In the genomic region with DNA sequence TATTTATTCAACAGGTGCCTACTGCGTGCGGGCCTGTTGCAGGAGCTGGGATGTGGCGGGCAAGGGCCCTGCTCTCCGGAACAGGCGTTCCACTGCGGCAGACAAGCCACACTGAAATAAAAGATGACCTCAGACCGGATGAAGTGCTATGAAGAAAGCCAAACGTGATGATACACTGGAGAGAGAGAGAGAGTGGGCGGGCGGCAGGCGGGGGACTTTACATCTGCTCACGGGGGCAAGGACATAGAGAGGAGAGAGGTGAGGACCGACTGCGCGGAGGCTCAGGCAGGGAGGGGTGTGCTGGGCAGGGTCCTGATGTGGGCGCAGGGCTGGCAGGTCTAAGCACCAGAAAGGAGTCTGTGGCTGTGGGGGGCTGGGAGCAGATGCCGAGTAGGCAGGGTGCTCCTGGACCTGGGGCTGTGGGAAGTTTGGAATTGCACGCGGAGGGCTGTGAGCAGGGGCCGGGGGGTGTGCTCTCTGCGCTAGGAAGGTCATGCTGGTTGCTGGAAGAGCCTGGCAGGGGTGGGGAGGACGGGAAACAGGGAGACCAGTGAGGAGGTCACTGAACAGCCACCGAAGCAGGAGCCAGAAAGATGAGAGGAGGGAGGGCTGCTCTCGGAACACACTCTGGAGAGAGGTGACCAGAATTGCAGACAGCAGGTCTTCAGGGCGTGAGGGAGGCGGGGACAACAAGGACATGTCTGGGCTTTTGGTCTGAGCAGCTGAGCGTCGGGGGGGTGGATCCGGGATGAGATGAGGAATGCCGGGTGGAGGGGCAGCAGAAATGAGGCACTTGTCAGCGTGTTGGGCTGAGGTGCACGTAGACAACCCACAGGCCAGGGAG, we compare ENCODE assay signal across 8 cellular contexts. TPM values are rescaled to one million over a fixed set of nuclear protein-coding genes. Genes with fewer than 3 reads are reported as not detected.
DNase-seq lines count a peak whose midpoint lies in the region; ATAC-seq, FAIRE-seq and TF ChIP-seq lines count a peak whose summit lies in the region.

No MANE protein-coding gene starts in this region.

- no peaks in the 10 kb centered on the region for H3K9me3 ChIP-seq in osteoblast (ENCODE audit: low read depth, low read length)

- H2AFZ ChIP-seq in osteoblast (ENCODE audit: low read length): peak overlapping the region; percentile 66

- no peak for ATAC-seq in HG02973 (IDR thresholded peaks at IDR 0.05; ENCODE audit: unreplicated experiment)

- peaks cover 45% of the 10 kb centered on the region for H3K4me1 ChIP-seq in osteoblast (ENCODE audit: insufficient read depth, low read length)

- H3K4me2 ChIP-seq in osteoblast (ENCODE audit: insufficient read depth, low read length): peak overlapping the region; percentile 65

- no peak for FAIRE-seq in GM12891 (lab: Jason Lieb, UNC)
- no peak for FAIRE-seq in GM12892 (lab: Jason Lieb, UNC)

- TF ChIP-seq POLR2A in GM12891 (IDR thresholded peaks at IDR 0.05; ENCODE audit: low read depth, low read length) (no peak), GM12892 (IDR thresholded peaks at IDR 0.05; ENCODE audit: low read depth, low read length) (no peak)

- H3K27me3 ChIP-seq in osteoblast (ENCODE audit: insufficient read depth, low read length): no peaks in the 10 kb centered on the region

- peaks cover 78% of the 10 kb centered on the region for H4K20me1 ChIP-seq in osteoblast (ENCODE audit: insufficient read depth, low read length)

- H3K36me3 ChIP-seq in osteoblast (ENCODE audit: insufficient read depth, low read length): peaks cover 5% of the 10 kb centered on the region

- peaks cover 97% of the 10 kb centered on the region for H3K79me2 ChIP-seq in osteoblast (ENCODE audit: insufficient read depth, low read length)

- H3K4me3 ChIP-seq in fibroblast of mammary gland (ENCODE audit: control insufficient read depth, low read depth, low read length): peak overlapping the region; percentile 37
- H3K4me3 ChIP-seq in osteoblast (ENCODE audit: insufficient read depth, low read length): peak overlapping the region; percentile 54

- H3K27ac ChIP-seq in osteoblast (ENCODE audit: low read depth, low read length): peak overlapping the region; percentile 91

- DNase-seq in Daoy (ENCODE audit: low read depth) (peak; percentile 83), SHP77 (lab: John Stamatoyannopoulos, UW) (peak; percentile 73 to 75), fibroblast of mammary gland (ENCODE audit: low read depth) (peak; percentile 87), osteoblast (ENCODE audit: insufficient read length, low spot score, missing footprints) (peak; percentile 98), GM12891 (ENCODE audit: insufficient read length, low spot score) (no peak), NCI-H748 (lab: John Stamatoyannopoulos, UW; ENCODE audit: unreplicated experiment) (no peak), GM12892 (ENCODE audit: insufficient read length) (no peak)

- TF ChIP-seq CTCF in fibroblast of mammary gland (conservative IDR thresholded peaks at IDR 0.05; ENCODE audit: control insufficient read depth, insufficient read depth, low read depth, low read length): no peak
- no peak for TF ChIP-seq CTCF in osteoblast (IDR thresholded peaks at IDR 0.05; ENCODE audit: extremely low read depth, low read depth, low read length)

TF ChIP-seq in GM12891, 5 proteins besides CTCF, POLR2A, EP300 and RAD21:
- TF ChIP-seq SPI1 (IDR thresholded peaks at IDR 0.05; ENCODE audit: low read depth, low read length): no peak
- TF ChIP-seq POLR2AphosphoS5 (IDR thresholded peaks at IDR 0.05; ENCODE audit: low read depth, low read length): no peak
- no peak for TF ChIP-seq PAX5 (IDR thresholded peaks at IDR 0.05; ENCODE audit: insufficient read depth, low read length, severe bottlenecking)
- no peak for TF ChIP-seq TAF1 (IDR thresholded peaks at IDR 0.05; ENCODE audit: low read depth, low read length)
- TF ChIP-seq POU2F2 (IDR thresholded peaks at IDR 0.05; ENCODE audit: low read depth, low read length): no peak

RNA-seq across cellular contexts. Expression of gene MXRA7, which starts 9.9 kb away (rescaled TPM):
- 166 and 171 TPM in 2 replicates for total RNA-seq in Daoy (2014; rRNA removed; shearing (Covaris generic))
- 352 and 388 TPM in 2 replicates for total RNA-seq in osteoblast
- polyA plus RNA-seq in GM12891 (2012; ENCODE audit: low read depth, missing spikeins): 0.42 TPM
- polyA plus RNA-seq in GM12892 (2012; ENCODE audit: missing spikeins): 1.00 TPM

RNA-seq across cellular contexts. Expression of gene JMJD6, which starts 25.6 kb away (rescaled TPM):
- 36.2 and 38.9 TPM in 2 replicates for total RNA-seq in Daoy (2014; rRNA removed; shearing (Covaris generic))
- total RNA-seq in osteoblast: 18.8 and 21.5 TPM in 2 replicates
- polyA plus RNA-seq in GM12891 (2012; ENCODE audit: low read depth, missing spikeins): 23.2 TPM
- polyA plus RNA-seq in GM12892 (2012; ENCODE audit: missing spikeins): 23.8 TPM

RNA-seq across cellular contexts. Expression of gene METTL23, which starts 25.8 kb away (rescaled TPM):
- total RNA-seq in Daoy (2014; rRNA removed; shearing (Covaris generic)): 29.4 and 36.5 TPM in 2 replicates
- total RNA-seq in osteoblast: 25.7 and 28.6 TPM in 2 replicates
- 38.7 TPM for polyA plus RNA-seq in GM12891 (2012; ENCODE audit: low read depth, missing spikeins)
- 40.1 TPM for polyA plus RNA-seq in GM12892 (2012; ENCODE audit: missing spikeins)

RNA-seq across cellular contexts. Expression of gene SRSF2, which starts 36.3 kb away (rescaled TPM):
- 359 and 429 TPM in 2 replicates for total RNA-seq in Daoy (2014; rRNA removed; shearing (Covaris generic))
- total RNA-seq in osteoblast: 88.7 and 102 TPM in 2 replicates
- 245 TPM for polyA plus RNA-seq in GM12891 (2012; ENCODE audit: low read depth, missing spikeins)
- polyA plus RNA-seq in GM12892 (2012; ENCODE audit: missing spikeins): 250 TPM

RNA-seq across cellular contexts. Expression of gene MFSD11, which starts 37.1 kb away (rescaled TPM):
- total RNA-seq in Daoy (2014; rRNA removed; shearing (Covaris generic)): 21.4 and 37.6 TPM in 2 replicates
- total RNA-seq in osteoblast: 42.0 and 45.4 TPM in 2 replicates
- polyA plus RNA-seq in GM12891 (2012; ENCODE audit: low read depth, missing spikeins): 10.2 TPM
- polyA plus RNA-seq in GM12892 (2012; ENCODE audit: missing spikeins): 10.9 TPM

Comparison
In these comparisons a context has a peak if more than half of its experiments do, and no peak if none do; other contexts are left out.
1. DNase-seq: peak in Daoy (single experiment), SHP77 (2 of 2), fibroblast of mammary gland (single experiment) and osteoblast (single experiment); none in GM12891 (single experiment), NCI-H748 (single experiment) and GM12892 (single experiment).